ENCODE assay signal across 1 cellular context in the genomic region with DNA sequence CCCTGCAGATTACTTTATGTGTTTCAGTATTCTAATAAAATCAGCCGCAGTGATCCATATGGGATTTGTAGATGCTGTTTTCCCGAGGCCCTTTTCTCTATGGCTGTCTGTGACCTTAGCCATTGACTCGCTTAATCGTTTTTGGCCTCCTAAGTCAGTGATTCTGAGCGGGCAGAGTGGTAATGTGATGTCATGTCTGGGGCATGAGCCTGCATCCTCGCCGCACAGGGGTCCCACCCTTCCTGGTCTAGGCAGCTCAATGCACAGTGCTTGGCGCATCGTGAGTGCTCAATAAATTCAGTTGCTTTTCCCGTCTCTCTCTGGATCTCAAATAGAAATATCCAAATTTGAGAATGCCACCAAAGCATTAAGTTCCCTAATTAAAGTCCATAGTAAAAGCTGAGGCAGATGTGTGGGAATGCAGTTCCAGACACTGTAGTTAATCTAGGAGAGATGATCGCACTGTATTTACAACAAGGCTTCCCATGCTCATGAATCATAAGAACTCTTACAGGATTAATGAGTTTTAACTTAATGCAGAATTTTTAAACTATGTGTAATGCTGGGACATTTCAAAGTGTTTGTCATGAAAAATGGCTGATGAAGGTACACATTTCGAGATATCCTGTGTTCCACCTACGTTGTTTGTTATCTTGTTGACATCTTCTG.
A peak's percentile ranks its signal among the peaks of the same experiment; 100 is the strongest.
TF ChIP-seq lines count a peak whose summit lies in the region.

No MANE protein-coding gene starts in this region.

TF ChIP-seq in SK-N-SH, 30 proteins besides CTCF, POLR2A, EP300 and RAD21 (continued from another document):
- TF ChIP-seq PBX3 (IDR thresholded peaks at IDR 0.05) = peak; percentile 43; the same call in 1 of the 2 replicates
- TF ChIP-seq RFX5 (IDR thresholded peaks at IDR 0.05; ENCODE audit: low read length) = no peak
- TF ChIP-seq POLR2AphosphoS5 (IDR thresholded peaks at IDR 0.05; ENCODE audit: low read depth, low read length) = peak; percentile 34
- no peak for TF ChIP-seq EZH2phosphoT487 (IDR thresholded peaks at IDR 0.05; ENCODE audit: borderline replicate concordance, low read depth)
- TF ChIP-seq RCOR1 (IDR thresholded peaks at IDR 0.05; ENCODE audit: low read length) = no peak
- TF ChIP-seq REST (IDR thresholded peaks at IDR 0.05; ENCODE audit: low read depth, low read length) = no peak
- TF ChIP-seq, protein P1, sequence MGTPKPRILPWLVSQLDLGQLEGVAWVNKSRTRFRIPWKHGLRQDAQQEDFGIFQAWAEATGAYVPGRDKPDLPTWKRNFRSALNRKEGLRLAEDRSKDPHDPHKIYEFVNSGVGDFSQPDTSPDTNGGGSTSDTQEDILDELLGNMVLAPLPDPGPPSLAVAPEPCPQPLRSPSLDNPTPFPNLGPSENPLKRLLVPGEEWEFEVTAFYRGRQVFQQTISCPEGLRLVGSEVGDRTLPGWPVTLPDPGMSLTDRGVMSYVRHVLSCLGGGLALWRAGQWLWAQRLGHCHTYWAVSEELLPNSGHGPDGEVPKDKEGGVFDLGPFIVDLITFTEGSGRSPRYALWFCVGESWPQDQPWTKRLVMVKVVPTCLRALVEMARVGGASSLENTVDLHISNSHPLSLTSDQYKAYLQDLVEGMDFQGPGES (IDR thresholded peaks at IDR 0.05; ENCODE audit: low read depth, low read length) = no peak
- TF ChIP-seq SIN3A (IDR thresholded peaks at IDR 0.05; ENCODE audit: borderline replicate concordance, low read depth, low read length) = no peak
- peak; percentile 18; the same call in 1 of the 2 replicates for TF ChIP-seq MAX (IDR thresholded peaks at IDR 0.05; ENCODE audit: low read depth)
- peak; percentile 3; the same call in 1 of the 2 replicates for TF ChIP-seq TCF12 (IDR thresholded peaks at IDR 0.05)
- TF ChIP-seq GABPA (IDR thresholded peaks at IDR 0.05; ENCODE audit: low read depth) = no peak
- no peak for TF ChIP-seq USF1 (IDR thresholded peaks at IDR 0.05; ENCODE audit: borderline replicate concordance, low read depth)
- 0 out of 2 replicates have a peak, but pooled peaks have one; percentile 21 for TF ChIP-seq RXRA (IDR thresholded peaks at IDR 0.05; ENCODE audit: borderline replicate concordance, low read depth)
- no peak for TF ChIP-seq ELF1 (IDR thresholded peaks at IDR 0.05)
- 0 out of 2 replicates have a peak, but pooled peaks have one; percentile 6 for TF ChIP-seq NFIC (IDR thresholded peaks at IDR 0.05; ENCODE audit: borderline replicate concordance)
- no peak for TF ChIP-seq TEAD4 (IDR thresholded peaks at IDR 0.05; ENCODE audit: borderline replicate concordance, insufficient read depth)
- no peak for TF ChIP-seq FOXM1 (IDR thresholded peaks at IDR 0.05; ENCODE audit: low read depth)
- TF ChIP-seq FOXJ3 (CRISPR knock-in tag; IDR thresholded peaks at IDR 0.05) = no peak
- TF ChIP-seq YY1 (IDR thresholded peaks at IDR 0.05; ENCODE audit: low read depth) = no peak
- TF ChIP-seq SMC3 (IDR thresholded peaks at IDR 0.05; ENCODE audit: low read depth, low read length) = no peak
